ENCODE assay signal across 8 cellular contexts in the genomic region with DNA sequence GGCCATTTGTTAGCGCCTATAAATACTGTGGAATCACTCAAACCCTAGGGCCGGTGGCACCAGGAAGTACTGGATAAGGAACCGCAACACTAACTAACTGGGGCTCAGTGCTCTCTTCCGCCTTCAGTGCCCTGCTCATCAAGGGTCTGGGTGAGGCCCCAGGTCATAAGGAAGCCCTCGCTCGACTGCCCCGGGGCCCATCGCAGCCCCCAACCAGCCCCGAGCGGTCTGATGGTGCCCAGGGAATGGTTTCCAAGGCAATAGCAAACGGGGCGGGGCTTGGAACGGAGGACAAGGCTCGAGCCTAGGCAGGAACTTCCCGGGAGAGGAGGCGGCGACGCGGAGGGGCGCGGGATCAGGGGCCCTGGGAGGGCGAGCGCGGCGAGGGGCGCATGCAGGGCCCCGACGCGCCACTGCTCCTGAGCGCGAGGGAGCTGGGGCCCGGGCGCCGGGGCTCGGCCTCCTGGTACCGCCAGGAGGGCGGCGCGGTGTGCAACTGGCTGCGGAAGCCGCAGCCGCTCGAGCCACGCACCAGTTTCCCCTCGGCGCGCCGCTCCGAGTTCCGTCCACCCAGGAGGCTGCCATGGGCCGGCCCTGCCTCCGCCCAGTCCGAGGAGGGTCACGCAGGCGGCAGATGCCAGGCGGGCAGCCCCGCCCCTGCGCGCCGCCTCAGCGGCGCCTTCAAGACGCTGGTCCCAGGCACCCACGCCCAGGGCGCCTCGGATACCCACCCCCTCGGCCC. TPM values are rescaled to one million over a fixed set of nuclear protein-coding genes. Genes with fewer than 3 reads are reported as not detected.
DNase-seq lines count a peak whose midpoint lies in the region; ATAC-seq and TF ChIP-seq lines count a peak whose summit lies in the region.

A gene with protein sequence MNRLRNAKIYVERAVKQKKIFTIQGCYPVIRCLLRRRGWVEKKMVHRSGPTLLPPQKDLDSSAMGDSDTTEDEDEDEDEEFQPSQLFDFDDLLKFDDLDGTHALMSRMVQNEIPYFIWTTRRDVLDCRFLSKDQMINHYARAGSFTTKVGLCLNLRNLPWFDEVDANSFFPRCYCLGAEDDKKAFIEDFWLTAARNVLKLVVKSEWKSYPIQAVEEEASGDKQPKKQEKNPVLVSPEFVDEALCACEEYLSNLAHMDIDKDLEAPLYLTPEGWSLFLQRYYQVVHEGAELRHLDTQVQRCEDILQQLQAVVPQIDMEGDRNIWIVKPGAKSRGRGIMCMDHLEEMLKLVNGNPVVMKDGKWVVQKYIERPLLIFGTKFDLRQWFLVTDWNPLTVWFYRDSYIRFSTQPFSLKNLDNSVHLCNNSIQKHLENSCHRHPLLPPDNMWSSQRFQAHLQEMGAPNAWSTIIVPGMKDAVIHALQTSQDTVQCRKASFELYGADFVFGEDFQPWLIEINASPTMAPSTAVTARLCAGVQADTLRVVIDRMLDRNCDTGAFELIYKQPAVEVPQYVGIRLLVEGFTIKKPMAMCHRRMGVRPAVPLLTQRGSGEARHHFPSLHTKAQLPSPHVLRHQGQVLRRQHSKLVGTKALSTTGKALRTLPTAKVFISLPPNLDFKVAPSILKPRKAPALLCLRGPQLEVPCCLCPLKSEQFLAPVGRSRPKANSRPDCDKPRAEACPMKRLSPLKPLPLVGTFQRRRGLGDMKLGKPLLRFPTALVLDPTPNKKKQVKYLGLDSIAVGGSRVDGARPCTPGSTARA (plus strand): TSS at position 648 of the 742 bp plus-strand sequence. CDS start 400 bp downstream, outside the sequence.

- peaks cover 56% of the 10 kb centered on the region for H3K36me3 Mint-ChIP-seq in activated CD4-positive, alpha-beta T cell treated with anti-CD3 and anti-CD28 coated beads, Interleukin-2, amount 10 ng/mL, durations not matched to agents 24 days and 14 days (ENCODE audit: low read depth)
- peaks cover 83% of the 10 kb centered on the region for H3K36me3 Mint-ChIP-seq in dendritic cell treated with granulocyte-macrophage colony-stimulating factor and Interleukin-4, amounts not matched to agents 40 ng/mL and 50 ng/mL, for 4 days (ENCODE audit: low read depth)

- H3K4me3 ChIP-seq in GM12865 (ENCODE audit: low read depth, low read length), result peak within 1 kb of the TSS; percentile 55

- peak within 1 kb of the TSS; percentile 93 for H3K27ac ChIP-seq in layer of hippocampus (ENCODE audit: low read depth, low read length)

- peak within 1 kb of the TSS; percentile 92 for H3K27ac Mint-ChIP-seq in activated CD4-positive, alpha-beta T cell treated with anti-CD3 and anti-CD28 coated beads, Interleukin-2, amount 10 ng/mL, durations not matched to agents 24 days and 14 days
- peak within 1 kb of the TSS; percentile 97 for H3K27ac Mint-ChIP-seq in dendritic cell treated with granulocyte-macrophage colony-stimulating factor and Interleukin-4, amounts not matched to agents 40 ng/mL and 50 ng/mL, for 4 days

- DNase-seq in GM12865 (ENCODE audit: low read depth) (peak; percentile 72), NCI-H2227 treated with DMSO at 0.1 percent for 48 hours (lab: John Stamatoyannopoulos, UW) (peak; percentile 48)
- peak; percentile 84 for DNase-seq in activated CD4-positive, alpha-beta T cell treated with anti-CD3 and anti-CD28 coated beads, Interleukin-2, amount 10 ng/mL, durations not matched to agents 24 days and 14 days
- peak; percentile 59 to 61 for DNase-seq in stimulated activated CD4-positive, alpha-beta T cell treated with anti-CD3 and anti-CD28 coated beads, Interleukin-2, amount 100 ng/mL, for 24 hours
- DNase-seq in NK-92 treated with Interleukin-12 subunit alpha and Interleukin-12 subunit beta, amount 100 ng/mL, for 24 hours (lab: John Stamatoyannopoulos, UW), result no peak

- H3K4me1 Mint-ChIP-seq in activated CD4-positive, alpha-beta T cell treated with anti-CD3 and anti-CD28 coated beads, Interleukin-2, amount 10 ng/mL, durations not matched to agents 24 days and 14 days, result peaks cover 37% of the 10 kb centered on the region
- peaks cover 56% of the 10 kb centered on the region for H3K4me1 Mint-ChIP-seq in dendritic cell treated with granulocyte-macrophage colony-stimulating factor and Interleukin-4, amounts not matched to agents 40 ng/mL and 50 ng/mL, for 4 days (ENCODE audit: low read depth)

- H3K9me3 Mint-ChIP-seq in activated CD4-positive, alpha-beta T cell treated with anti-CD3 and anti-CD28 coated beads, Interleukin-2, amount 10 ng/mL, durations not matched to agents 24 days and 14 days, result no peaks in the 10 kb centered on the region
- no peaks in the 10 kb centered on the region for H3K9me3 Mint-ChIP-seq in dendritic cell treated with granulocyte-macrophage colony-stimulating factor and Interleukin-4, amounts not matched to agents 40 ng/mL and 50 ng/mL, for 4 days

- intact Hi-C loops in activated CD4-positive, alpha-beta T cell treated with anti-CD3 and anti-CD28 coated beads, Interleukin-2, amount 10 ng/mL, durations not matched to agents 24 days and 14 days (cut with micrococcal nuclease), result loop anchor here (2.0 kb wide), 1 partner anchor 59 kb away; no protein-coding TSS in a partner anchor
- intact Hi-C loops in dendritic cell treated with granulocyte-macrophage colony-stimulating factor and Interleukin-4, amounts not matched to agents 40 ng/mL and 50 ng/mL, for 4 days (cut with micrococcal nuclease), result loop anchor here (2.0 kb wide), 1 partner anchor 15 kb away; no protein-coding TSS in a partner anchor

- no peaks in the 10 kb centered on the region for H3K27me3 Mint-ChIP-seq in activated CD4-positive, alpha-beta T cell treated with anti-CD3 and anti-CD28 coated beads, Interleukin-2, amount 10 ng/mL, durations not matched to agents 24 days and 14 days
- no peaks in the 10 kb centered on the region for H3K27me3 Mint-ChIP-seq in dendritic cell treated with granulocyte-macrophage colony-stimulating factor and Interleukin-4, amounts not matched to agents 40 ng/mL and 50 ng/mL, for 4 days

- TF ChIP-seq CTCF in GM12865 (IDR thresholded peaks at IDR 0.05; ENCODE audit: insufficient read depth, low read depth, low read length, missing control alignments), result no peak

- peak; percentile 52 for ATAC-seq in HG02588 (IDR thresholded peaks at IDR 0.05; ENCODE audit: unreplicated experiment)

- peak within 1 kb of the TSS; percentile 82 for H3K4me3 Mint-ChIP-seq in activated CD4-positive, alpha-beta T cell treated with anti-CD3 and anti-CD28 coated beads, Interleukin-2, amount 10 ng/mL, durations not matched to agents 24 days and 14 days
- H3K4me3 Mint-ChIP-seq in dendritic cell treated with granulocyte-macrophage colony-stimulating factor and Interleukin-4, amounts not matched to agents 40 ng/mL and 50 ng/mL, for 4 days, result peak within 1 kb of the TSS; percentile 91

- H3K27me3 ChIP-seq in layer of hippocampus (ENCODE audit: control insufficient read depth, insufficient read depth, low read length), result no peaks in the 10 kb centered on the region

RNA-seq across cellular contexts. Expression of the gene that starts here (rescaled TPM):
- total RNA-seq in activated CD4-positive, alpha-beta T cell treated with anti-CD3 and anti-CD28 coated beads, Interleukin-2, amount 10 ng/mL, durations not matched to agents 24 days and 14 days, result 33.2 and 37.7 TPM in 2 replicates
